ENCODE assay signal across 8 cellular contexts in genomic region chr12:30754383-30754749, GRCh38. TPM values are rescaled to one million over a fixed set of nuclear protein-coding genes. Genes with fewer than 3 reads are reported as not detected.
DNase-seq lines count a peak whose midpoint lies in the region; ATAC-seq and TF ChIP-seq lines count a peak whose summit lies in the region.

No MANE protein-coding gene starts in this region.

- H3K4me1 ChIP-seq in mammary epithelial cell (ENCODE audit: insufficient read depth, low read length) = peaks cover 18% of the 10 kb centered on the region
- peaks cover 9% of the 10 kb centered on the region for H3K4me1 ChIP-seq in mucosa of stomach (ENCODE audit: control insufficient read depth, insufficient read depth, low read length)

- H3K79me2 ChIP-seq in mammary epithelial cell (ENCODE audit: insufficient read depth, low read length) = peaks cover 48% of the 10 kb centered on the region

- WGBS in mammary epithelial cell (ENCODE audit: low coverage, missing lambda C conversion rate) = 0% methylated on average over 4 of the region's 40 CpGs

- peak overlapping the region; percentile 97 for H2AFZ ChIP-seq in mammary epithelial cell (ENCODE audit: low read depth, low read length)

- intact Hi-C loops in mammary epithelial cell (cut with micrococcal nuclease) = loop anchor here (2.0 kb wide), 1 partner anchor 60 kb away; the partner anchor contains the start of gene IPO8

- H3K36me3 ChIP-seq in mammary epithelial cell (ENCODE audit: insufficient read depth, low read length) (no peaks in the 10 kb centered on the region), mucosa of stomach (ENCODE audit: control insufficient read depth, insufficient read depth, low read length) (no peaks in the 10 kb centered on the region)

- no peak for TF ChIP-seq CTCF in mammary epithelial cell (conservative IDR thresholded peaks at IDR 0.05 in 1 of 2, IDR thresholded peaks at IDR 0.05 in 1 of 2; ENCODE audit: extremely low read depth in 1 of 2, insufficient read depth in 1 of 2, low read depth in 1 of 2, low read length in 2 of 2)

- no peaks in the 10 kb centered on the region for H3K27me3 ChIP-seq in mammary epithelial cell (ENCODE audit: insufficient read depth, low read length)
- no peaks in the 10 kb centered on the region for H3K27me3 ChIP-seq in mucosa of stomach (ENCODE audit: control insufficient read depth, insufficient read depth, low read length)

- peak in 3 of 4 experiments; percentile 17 to 63 (median 22) for DNase-seq in activated naive CD4-positive, alpha-beta T cell (lab: John Stamatoyannopoulos, UW)
- no peak for DNase-seq in activated naive CD4-positive, alpha-beta T cell treated with Interleukin-2 at 50 U/mL for 16 hours
- DNase-seq in HuH-7.5 (ENCODE audit: low spot score) = peak; percentile 9
- no peak for DNase-seq in mammary epithelial cell
- no peak for DNase-seq in medulla oblongata (ENCODE audit: extremely low spot score)
- no peak for DNase-seq in DMS153 treated with DMSO at 0.1 percent for 48 hours (lab: John Stamatoyannopoulos, UW; ENCODE audit: unreplicated experiment)

- H3K9me3 ChIP-seq in mammary epithelial cell (replicated peaks; ENCODE audit: insufficient read depth, low read length) = no peaks in the 10 kb centered on the region
- H3K9me3 ChIP-seq in mucosa of stomach (ENCODE audit: control insufficient read depth, low read length) = no peaks in the 10 kb centered on the region

- peak overlapping the region; percentile 22 for H3K27ac ChIP-seq in mammary epithelial cell (ENCODE audit: insufficient read depth, low read depth, low read length)

- in situ Hi-C loops in mammary epithelial cell (cut with MboI; ENCODE audit: low sequenced_read_pairs in 2 of 2) = no loop called here

- dilution Hi-C loops in mammary epithelial cell (cut with HindIII; ENCODE audit: low sequenced_read_pairs) = no loop called here

- peak overlapping the region; percentile 87 for H3K4me2 ChIP-seq in mammary epithelial cell (ENCODE audit: insufficient read depth, low read depth, low read length)

- no peaks in the 10 kb centered on the region for H4K20me1 ChIP-seq in mammary epithelial cell (ENCODE audit: insufficient read depth, low read length)

- H3K9ac ChIP-seq in mammary epithelial cell (ENCODE audit: insufficient read depth, low read length) (peak overlapping the region; percentile 61), mucosa of stomach (ENCODE audit: low read length) (peak overlapping the region; percentile 54)

- CTCF ChIA-PET in mammary epithelial cell (lab: Charles Lee; ENCODE audit: low non-redundant PET) = no interaction called here

- ATAC-seq in GM18517 (IDR thresholded peaks at IDR 0.05; ENCODE audit: unreplicated experiment) = no peak

- no TSS peak for BruUV-seq in mammary epithelial cell (replicated peaks; lab: Mats Ljungman, UMichigan)

- H3K4me3 ChIP-seq in mammary epithelial cell (replicated peaks in 1 of 3; ENCODE audit: insufficient read depth in 1 of 3, low read depth in 2 of 3, low read length in 3 of 3) (peak overlapping the region; percentile 84 to 94 (median 86)), mucosa of stomach (ENCODE audit: low read length) (peak overlapping the region; percentile 69)

RNA-seq across cellular contexts. Expression of gene CAPRIN2, which starts 0.4 kb away (rescaled TPM):
- total RNA-seq in mammary epithelial cell = 10 to 100 TPM; 17.2 to 38.0 TPM
- polyA plus RNA-seq in mammary epithelial cell = 10.7 TPM
- 1.7 TPM for polyA minus RNA-seq in mammary epithelial cell

RNA-seq across cellular contexts. Expression of gene IPO8, which starts 58.7 kb away (rescaled TPM):
- 10 to 100 TPM; 21.5 to 40.7 TPM for total RNA-seq in mammary epithelial cell
- polyA plus RNA-seq in mammary epithelial cell = 6.3 TPM
- polyA minus RNA-seq in mammary epithelial cell = 71.3 TPM

Comparison
In these comparisons a context has a peak if more than half of its experiments do, and no peak if none do; other contexts are left out.
1. DNase-seq: peak in activated naive CD4-positive, alpha-beta T cell (3 of 4) and HuH-7.5 (single experiment); none in activated naive CD4-positive, alpha-beta T cell treated with Interleukin-2 at 50 U/mL for 16 hours (single experiment), mammary epithelial cell (single experiment), medulla oblongata (single experiment) and DMS153 treated with DMSO at 0.1 percent for 48 hours (single experiment).